ENCODE assay signal across 11 cellular contexts in the genomic region with DNA sequence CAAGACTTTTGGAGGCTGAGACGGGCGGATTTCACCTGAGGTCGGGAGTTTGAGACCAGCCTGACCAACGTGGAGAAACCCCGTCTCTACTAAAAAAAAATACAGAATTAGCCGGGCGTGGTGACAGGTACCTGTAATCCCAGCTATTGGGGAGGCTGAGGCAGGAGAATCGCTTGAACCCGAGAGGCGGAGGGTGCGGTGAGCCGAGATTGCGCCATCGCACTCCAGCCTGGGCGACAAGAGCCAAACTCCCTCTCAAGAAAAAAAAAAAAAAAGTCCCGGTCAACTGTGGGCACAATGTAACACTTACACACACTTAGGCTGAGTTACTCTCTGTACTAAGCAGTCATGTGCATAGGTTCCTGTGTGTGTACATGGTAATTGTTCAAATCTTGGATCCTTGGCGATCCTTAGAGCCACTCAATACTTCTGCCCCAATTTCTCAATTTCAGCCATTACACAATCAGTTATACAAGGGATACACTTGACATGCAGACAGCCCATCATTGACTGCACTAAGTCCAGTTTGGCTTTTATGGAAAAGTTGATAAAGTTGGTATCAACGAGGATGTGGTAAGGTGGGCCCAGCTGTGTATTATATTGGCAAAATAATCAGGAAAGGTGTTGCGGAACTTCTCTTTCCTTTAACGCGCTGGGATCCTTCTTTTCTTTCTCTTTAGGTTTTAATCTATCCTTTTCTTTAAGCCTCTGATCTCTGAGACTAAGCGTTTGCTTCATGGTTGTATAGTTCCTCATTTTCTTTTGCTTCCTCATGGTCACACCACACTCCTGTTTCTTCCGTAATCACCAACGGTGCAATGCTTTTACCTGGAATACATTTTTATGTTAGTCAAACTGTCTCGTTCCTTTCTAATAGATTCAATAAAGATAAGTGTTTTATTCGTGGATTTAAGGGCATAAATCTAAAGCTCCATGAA. TPM values are rescaled to one million over a fixed set of nuclear protein-coding genes. Genes with fewer than 3 reads are reported as not detected.
DNase-seq lines count a peak whose midpoint lies in the region; ATAC-seq and TF ChIP-seq lines count a peak whose summit lies in the region.
"Had no signal": no experiment of that assay in that cellular context is flagged by ENCODE, and none has a peak within 500 bp of the region (broad histone marks: within the 10 kb centered on the region; RNA-seq: fewer than 3 reads in every experiment).

No MANE protein-coding gene starts in this region.

- H3K4me3 ChIP-seq in DOHH2 (ENCODE audit: low read length) (0 out of 2 replicates have a peak overlapping the region, but pooled peaks have one; percentile 3), Panc1 (ENCODE audit: low read depth in 2 of 2, low read length in 2 of 2) (peak overlapping the region; percentile 23 to 35)

- BruUV-seq in Panc1 (replicated peaks; lab: Mats Ljungman, UMichigan): no TSS peak

- H3K9me2 ChIP-seq in DOHH2 (replicated peaks; ENCODE audit: control insufficient read depth, low read length): no peaks in the 10 kb centered on the region

- intact Hi-C loops in Panc1 (cut with micrococcal nuclease; ENCODE audit: unreplicated experiment): no loop called here

- DNase-seq in Panc1 (ENCODE audit: low read depth, low spot score) (no peak), epithelial cell of prostate (ENCODE audit: low read depth, low spot score) (no peak), omental fat pad (ENCODE audit: low spot score) (no peak), DMS53 (lab: John Stamatoyannopoulos, UW) (no peak), superior temporal gyrus (ENCODE audit: extremely low spot score) (no peak), GM03348 (ENCODE audit: low spot score) (no peak)
- no peak for DNase-seq in activated CD4-positive, alpha-beta T cell treated with anti-CD3 and anti-CD28 coated beads, Interleukin-2, amount 50 U/mL, for 48 hours
- DNase-seq: activated naive CD8-positive, alpha-beta T cell treated with anti-CD3 and anti-CD28 coated beads for 36 hours; NCI-H526 treated with DMSO at 0.1 percent for 48 hours; WERI-Rb-1 had no signal

- ATAC-seq in Panc1 (peak; percentile 40; the same call in 1 of the 2 replicates), omental fat pad (ENCODE audit: low FRiP score) (peak; percentile 29)

- H3K27ac ChIP-seq in DOHH2 (ENCODE audit: low read depth, low read length): no peak overlapping the region
- H3K27ac ChIP-seq in Panc1 (ENCODE audit: low read length): peak overlapping the region; percentile 89
- H3K27ac ChIP-seq in epithelial cell of prostate: peak overlapping the region; percentile 91
- H3K27ac ChIP-seq: WERI-Rb-1 had no signal

- H3K27me3 ChIP-seq in DOHH2 (ENCODE audit: control insufficient read depth, low read length): no peaks in the 10 kb centered on the region
- no peaks in the 10 kb centered on the region for H3K27me3 ChIP-seq in Panc1 (ENCODE audit: control insufficient read depth, insufficient read depth, low read length)

- in situ Hi-C loops in Panc1 (cut with HindIII; ENCODE audit: low pct_unique_long_range_greater_than_20kb, low sequenced_read_pairs): no loop called here

- peak overlapping the region; percentile 75 for H3K4me2 ChIP-seq in DOHH2 (ENCODE audit: low read length)

- POLR2A ChIA-PET in Panc1 (lab: Charles Lee): no interaction called here

- H4K20me1 ChIP-seq in DOHH2 (ENCODE audit: control insufficient read depth, insufficient read depth, low read depth, low read length): no peaks in the 10 kb centered on the region

- CTCF ChIA-PET in Panc1 (lab: Charles Lee): no interaction called here

- peaks cover 5% of the 10 kb centered on the region; the same call in 1 of the 2 replicates for H3K36me3 ChIP-seq in DOHH2 (ENCODE audit: control insufficient read depth, low read length)
- H3K36me3 ChIP-seq in Panc1 (ENCODE audit: control insufficient read depth, insufficient read depth, low read length): no peaks in the 10 kb centered on the region

- TF ChIP-seq CTCF in DOHH2 (IDR thresholded peaks at IDR 0.05; ENCODE audit: low read depth, low read length, poor library complexity, severe bottlenecking): no peak
- no peak for TF ChIP-seq CTCF in Panc1 (IDR thresholded peaks at IDR 0.05)
- no peak for TF ChIP-seq CTCF in omental fat pad (IDR thresholded peaks at IDR 0.05)

- peaks cover 17% of the 10 kb centered on the region for H3K79me2 ChIP-seq in DOHH2 (ENCODE audit: control insufficient read depth, low read length)

- H3F3A ChIP-seq in DOHH2 (ENCODE audit: control insufficient read depth, insufficient read depth): no peaks in the 10 kb centered on the region

- H3K4me1 ChIP-seq in DOHH2 (ENCODE audit: control insufficient read depth, low read length) (peaks cover 38% of the 10 kb centered on the region), Panc1 (ENCODE audit: control insufficient read depth, insufficient read depth, low read length) (peaks cover 33% of the 10 kb centered on the region)

- H3K9me3 ChIP-seq in DOHH2 (ENCODE audit: control insufficient read depth, insufficient read depth, low read length) (no peaks in the 10 kb centered on the region), Panc1 (ENCODE audit: control insufficient read depth, insufficient read depth, low read depth, low read length) (no peaks in the 10 kb centered on the region)

RNA-seq across cellular contexts. Expression of a gene that starts 11.8 kb away (rescaled TPM):
- total RNA-seq in Panc1 (2021; ENCODE audit: unreplicated experiment): 14.0 TPM
- polyA plus RNA-seq in Panc1 (2012; ENCODE audit: insufficient read length): 6.1 TPM
- 10 to 100 TPM; 37.1 to 60.2 (median 48.6) TPM for total RNA-seq in omental fat pad

RNA-seq across cellular contexts. Expression of a gene that starts 12.5 kb away (rescaled TPM):
- total RNA-seq in Panc1 (2021; ENCODE audit: unreplicated experiment) (89.3 TPM), omental fat pad (10 to 100 TPM; 41.6 to 81.5 (median 56.1) TPM)
- 57.9 TPM for polyA plus RNA-seq in Panc1 (2012; ENCODE audit: insufficient read length)
